19 cellular contexts compared by ENCODE assay signal in genomic region chr4:168863719-168864632, GRCh38.
DNase-seq lines count a peak whose midpoint lies in the region; FAIRE-seq and TF ChIP-seq lines count a peak whose summit lies in the region.
"Had no signal": no experiment of that assay in that cellular context is flagged by ENCODE, and none has a peak within 500 bp of the region (broad histone marks: within the 10 kb centered on the region; RNA-seq: fewer than 3 reads in every experiment).

No MANE protein-coding gene starts in this region.

- no peak overlapping the region for H3K4me3 Mint-ChIP-seq in activated CD4-positive, alpha-beta T cell treated with anti-CD3 and anti-CD28 coated beads, Interleukin-2, amount 10 ng/mL, durations not matched to agents 24 days and 14 days
- no peak overlapping the region for H3K4me3 Mint-ChIP-seq in activated T-helper 2 cell treated with anti-CD3 and anti-CD28 coated beads, Interferon-gamma antibody, Interleukin-2, Interleukin-4, amounts not matched to agents 10 μg/mL and 5 μg/mL and 100 μg/mL, durations not matched to agents 14 hours and 24 hours and 36 hours (ENCODE audit: low read depth)
- H3K4me3 Mint-ChIP-seq: H9; neural crest cell; stimulated activated memory B cell treated with anti-CD40 and anti-IgM and Interleukin-4, amounts not matched to agents 10 μg/mL and 1 μg/mL and 100 μg/mL, for 72 hours had no signal

- WGBS in testis, 2 donors: 60 to 64% methylated on average over 10 of the region's 10 CpGs

- peak; percentile 17 for FAIRE-seq in frontal cortex (lab: Jason Lieb, UNC)

- H3K9me3 Mint-ChIP-seq in activated CD4-positive, alpha-beta T cell treated with anti-CD3 and anti-CD28 coated beads, Interleukin-2, amount 10 ng/mL, durations not matched to agents 24 days and 14 days: peaks cover 3% of the 10 kb centered on the region
- H3K9me3 Mint-ChIP-seq in activated T-helper 2 cell treated with anti-CD3 and anti-CD28 coated beads, Interferon-gamma antibody, Interleukin-2, Interleukin-4, amounts not matched to agents 10 μg/mL and 5 μg/mL and 100 μg/mL, durations not matched to agents 14 hours and 24 hours and 36 hours: peaks cover 12% of the 10 kb centered on the region
- H3K9me3 Mint-ChIP-seq: H9; neural crest cell; stimulated activated memory B cell treated with anti-CD40 and anti-IgM and Interleukin-4, amounts not matched to agents 10 μg/mL and 1 μg/mL and 100 μg/mL, for 72 hours had no signal

- no peaks in the 10 kb centered on the region for H3K27me3 ChIP-seq in testis
- H3K27me3 ChIP-seq: BE2C had no signal

- H3K36me3 Mint-ChIP-seq in activated CD4-positive, alpha-beta T cell treated with anti-CD3 and anti-CD28 coated beads, Interleukin-2, amount 10 ng/mL, durations not matched to agents 24 days and 14 days (ENCODE audit: low read depth): peaks cover 17% of the 10 kb centered on the region
- peaks cover 18% of the 10 kb centered on the region for H3K36me3 Mint-ChIP-seq in activated T-helper 2 cell treated with anti-CD3 and anti-CD28 coated beads, Interferon-gamma antibody, Interleukin-2, Interleukin-4, amounts not matched to agents 10 μg/mL and 5 μg/mL and 100 μg/mL, durations not matched to agents 14 hours and 24 hours and 36 hours (ENCODE audit: low read depth)
- H3K36me3 Mint-ChIP-seq: stimulated activated memory B cell treated with anti-CD40 and anti-IgM and Interleukin-4, amounts not matched to agents 10 μg/mL and 1 μg/mL and 100 μg/mL, for 72 hours had no signal

- H3K4me1 Mint-ChIP-seq in activated CD4-positive, alpha-beta T cell treated with anti-CD3 and anti-CD28 coated beads, Interleukin-2, amount 10 ng/mL, durations not matched to agents 24 days and 14 days: peaks cover 46% of the 10 kb centered on the region
- peaks cover 64% of the 10 kb centered on the region for H3K4me1 Mint-ChIP-seq in activated T-helper 2 cell treated with anti-CD3 and anti-CD28 coated beads, Interferon-gamma antibody, Interleukin-2, Interleukin-4, amounts not matched to agents 10 μg/mL and 5 μg/mL and 100 μg/mL, durations not matched to agents 14 hours and 24 hours and 36 hours (ENCODE audit: low read depth)

- no peak for TF ChIP-seq POLR2A in testis (IDR thresholded peaks at IDR 0.05)

- intact Hi-C loops in activated CD4-positive, alpha-beta T cell treated with anti-CD3 and anti-CD28 coated beads, Interleukin-2, amount 10 ng/mL, durations not matched to agents 24 days and 14 days (cut with micrococcal nuclease): loop anchor here (1.0 to 5.0 kb wide), 3 partner anchors 15 to 142 kb away; no protein-coding TSS in a partner anchor
- intact Hi-C loops in activated T-helper 2 cell treated with anti-CD3 and anti-CD28 coated beads, Interferon-gamma antibody, Interleukin-2, Interleukin-4, amounts not matched to agents 10 μg/mL and 5 μg/mL and 100 μg/mL, durations not matched to agents 14 hours and 24 hours and 36 hours (cut with micrococcal nuclease): loop anchor here (1.0 to 10.0 kb wide), 7 partner anchors 8 to 751 kb away; partner anchors contain the start of gene NEK1
- intact Hi-C loops in testis (cut with DNase I; ENCODE audit: low total_unique reads): no loop called here

- no peaks in the 10 kb centered on the region for H3K27me3 Mint-ChIP-seq in activated CD4-positive, alpha-beta T cell treated with anti-CD3 and anti-CD28 coated beads, Interleukin-2, amount 10 ng/mL, durations not matched to agents 24 days and 14 days
- no peaks in the 10 kb centered on the region for H3K27me3 Mint-ChIP-seq in activated T-helper 2 cell treated with anti-CD3 and anti-CD28 coated beads, Interferon-gamma antibody, Interleukin-2, Interleukin-4, amounts not matched to agents 10 μg/mL and 5 μg/mL and 100 μg/mL, durations not matched to agents 14 hours and 24 hours and 36 hours (ENCODE audit: low read depth)

- no peak for DNase-seq in activated CD4-positive, alpha-beta T cell treated with anti-CD3 and anti-CD28 coated beads, Interleukin-2, amount 10 ng/mL, durations not matched to agents 24 days and 14 days
- no peak for DNase-seq in activated CD4-positive, alpha-beta T cell treated with anti-CD3 and anti-CD28 coated beads, Interleukin-2, amount 50 U/mL, for 48 hours
- DNase-seq in activated T-helper 2 cell treated with anti-CD3 and anti-CD28 coated beads, Interferon-gamma antibody, Interleukin-2, Interleukin-4, amounts not matched to agents 10 μg/mL and 5 μg/mL and 100 μg/mL, durations not matched to agents 14 hours and 24 hours and 36 hours (ENCODE audit: low spot score): no peak
- DNase-seq in frontal cortex (ENCODE audit: low spot score in 2 of 2) (no peak), testis (no peak), substantia nigra (lab: John Stamatoyannopoulos, UW) (no peak), activated gamma-delta T cell treated with Interleukin-2 at 50 U/mL for 16 hours (no peak)
- no peak for DNase-seq in stimulated activated CD4-positive, alpha-beta T cell treated with anti-CD3 and anti-CD28 coated beads, Interleukin-2, amount 100 ng/mL, for 48 hours
- DNase-seq: 8988T, BE2C, DMS53, left colon, midbrain, NCI-H1417 treated with DMSO at 0.1 percent for 48 hours, NCI-H524 had no signal

- no peak for TF ChIP-seq CTCF in testis (IDR thresholded peaks at IDR 0.05)

- no peak overlapping the region for H3K4me3 ChIP-seq in testis

- no peaks in the 10 kb centered on the region for H3K9me3 ChIP-seq in testis
- H3K9me3 ChIP-seq: BE2C had no signal

- H3K4me1 ChIP-seq in testis: peaks cover 40% of the 10 kb centered on the region
- H3K4me1 ChIP-seq: BE2C had no signal

- peak overlapping the region; percentile 71 to 74 for H3K27ac ChIP-seq in testis
- H3K27ac ChIP-seq in substantia nigra (ENCODE audit: low read depth, low read length, poor library complexity, severe bottlenecking): no peak overlapping the region
- H3K27ac ChIP-seq: VCaP had no signal

- peak overlapping the region; percentile 79 for H3K27ac Mint-ChIP-seq in activated CD4-positive, alpha-beta T cell treated with anti-CD3 and anti-CD28 coated beads, Interleukin-2, amount 10 ng/mL, durations not matched to agents 24 days and 14 days
- peak overlapping the region; percentile 84 for H3K27ac Mint-ChIP-seq in activated T-helper 2 cell treated with anti-CD3 and anti-CD28 coated beads, Interferon-gamma antibody, Interleukin-2, Interleukin-4, amounts not matched to agents 10 μg/mL and 5 μg/mL and 100 μg/mL, durations not matched to agents 14 hours and 24 hours and 36 hours
- H3K27ac Mint-ChIP-seq: stimulated activated memory B cell treated with anti-CD40 and anti-IgM and Interleukin-4, amounts not matched to agents 10 μg/mL and 1 μg/mL and 100 μg/mL, for 72 hours had no signal

- no peaks in the 10 kb centered on the region for H3K36me3 ChIP-seq in testis (ENCODE audit: low read depth, missing control alignments)
- H3K36me3 ChIP-seq: BE2C had no signal
